9 cellular contexts compared by ENCODE assay signal in the genomic region with DNA sequence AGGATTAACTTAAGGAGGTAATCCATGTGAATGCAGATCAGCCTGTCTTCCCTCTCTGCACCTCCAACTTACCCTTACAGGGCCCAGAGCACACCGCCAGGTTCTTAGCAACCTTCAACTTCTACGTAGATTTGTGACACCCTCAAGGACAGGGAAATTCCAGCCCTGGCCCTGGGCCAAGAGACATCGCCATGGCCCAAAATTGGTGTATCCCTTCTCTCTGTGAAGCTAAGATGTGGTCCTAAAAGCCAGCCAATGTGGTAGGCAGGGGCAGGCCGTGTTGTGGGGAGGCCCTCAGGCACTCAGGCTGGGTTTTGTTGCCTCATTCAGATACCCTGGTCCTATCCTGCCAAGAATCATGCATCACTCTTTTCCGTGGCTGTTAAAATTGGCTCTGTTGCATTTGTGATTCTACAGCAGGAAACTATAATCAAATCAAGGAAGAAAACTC.
DNase-seq lines count a peak whose midpoint lies in the region; ATAC-seq and TF ChIP-seq lines count a peak whose summit lies in the region.
"Had no signal": no experiment of that assay in that cellular context is flagged by ENCODE, and none has a peak within 500 bp of the region (broad histone marks: within the 10 kb centered on the region; RNA-seq: fewer than 3 reads in every experiment).

No MANE protein-coding gene starts in this region.

- H3K27me3 Mint-ChIP-seq in activated naive CD4-positive, alpha-beta T cell treated with anti-CD3 and anti-CD28 coated beads, Interleukin-2, amount 50 U/mL, for 24 hours, result no peaks in the 10 kb centered on the region
- peaks cover 0 to 4% of the 10 kb centered on the region in 2 donors for H3K27me3 Mint-ChIP-seq in stimulated activated naive B cell treated with anti-CD40 and anti-IgM and Interleukin-4, amounts not matched to agents 10 μg/mL and 1 μg/mL and 100 μg/mL, for 72 hours

- CTCF ChIA-PET in HEK293T (lab: Yijun Ruan, JAX), result no interaction called here

- peak overlapping the region; percentile 44 for H3K27ac Mint-ChIP-seq in activated naive CD4-positive, alpha-beta T cell treated with anti-CD3 and anti-CD28 coated beads, Interleukin-2, amount 50 U/mL, for 24 hours
- no peak overlapping the region for H3K27ac Mint-ChIP-seq in stimulated activated naive B cell treated with anti-CD40 and anti-IgM and Interleukin-4, amounts not matched to agents 10 μg/mL and 1 μg/mL and 100 μg/mL, for 72 hours

- no peak for ATAC-seq in stimulated activated naive B cell treated with anti-CD40 and anti-IgM and Interleukin-4, amounts not matched to agents 10 μg/mL and 1 μg/mL and 100 μg/mL, for 72 hours (replicated peaks)

- peak; percentile 24 for DNase-seq in Ammon's horn (ENCODE audit: low spot score)
- DNase-seq in M059J (ENCODE audit: low read depth), result peak; percentile 51
- peak; percentile 11 for DNase-seq in kidney tubule cell (ENCODE audit: low spot score)
- DNase-seq in HEK293T (ENCODE audit: extremely low spot score), result no peak
- DNase-seq in occipital lobe (lab: John Stamatoyannopoulos, UW), result no peak
- DNase-seq in amniotic stem cell (lab: John Stamatoyannopoulos, UW), result no peak
- no peak for DNase-seq in stimulated activated naive B cell treated with anti-CD40 and anti-IgM and Interleukin-4, amounts not matched to agents 10 μg/mL and 1 μg/mL and 100 μg/mL, for 72 hours
- DNase-seq: psoas muscle had no signal

- H3K4me1 Mint-ChIP-seq in activated naive CD4-positive, alpha-beta T cell treated with anti-CD3 and anti-CD28 coated beads, Interleukin-2, amount 50 U/mL, for 24 hours, result peaks cover 44% of the 10 kb centered on the region
- peaks cover 7% of the 10 kb centered on the region in 2 donors for H3K4me1 Mint-ChIP-seq in stimulated activated naive B cell treated with anti-CD40 and anti-IgM and Interleukin-4, amounts not matched to agents 10 μg/mL and 1 μg/mL and 100 μg/mL, for 72 hours

- H3K36me3 Mint-ChIP-seq in activated naive CD4-positive, alpha-beta T cell treated with anti-CD3 and anti-CD28 coated beads, Interleukin-2, amount 50 U/mL, for 24 hours, result no peaks in the 10 kb centered on the region
- no peaks in the 10 kb centered on the region for H3K36me3 Mint-ChIP-seq in stimulated activated naive B cell treated with anti-CD40 and anti-IgM and Interleukin-4, amounts not matched to agents 10 μg/mL and 1 μg/mL and 100 μg/mL, for 72 hours

- no peaks in the 10 kb centered on the region for H3K9me3 Mint-ChIP-seq in activated naive CD4-positive, alpha-beta T cell treated with anti-CD3 and anti-CD28 coated beads, Interleukin-2, amount 50 U/mL, for 24 hours
- no peaks in the 10 kb centered on the region for H3K9me3 Mint-ChIP-seq in stimulated activated naive B cell treated with anti-CD40 and anti-IgM and Interleukin-4, amounts not matched to agents 10 μg/mL and 1 μg/mL and 100 μg/mL, for 72 hours

- POLR2A ChIA-PET in HEK293T (lab: Yijun Ruan, JAX), result no interaction called here

- H3K4me3 Mint-ChIP-seq in activated naive CD4-positive, alpha-beta T cell treated with anti-CD3 and anti-CD28 coated beads, Interleukin-2, amount 50 U/mL, for 24 hours, result no peak overlapping the region
- H3K4me3 Mint-ChIP-seq in stimulated activated naive B cell treated with anti-CD40 and anti-IgM and Interleukin-4, amounts not matched to agents 10 μg/mL and 1 μg/mL and 100 μg/mL, for 72 hours, result no peak overlapping the region

TF ChIP-seq in HEK293T, 16 proteins besides CTCF, POLR2A, EP300 and RAD21:
- TF ChIP-seq L3MBTL2 (conservative IDR thresholded peaks at IDR 0.05) (no peak), ARNT (IDR thresholded peaks at IDR 0.05) (no peak), LEF1 (IDR thresholded peaks at IDR 0.05; ENCODE audit: borderline replicate concordance) (no peak), NFRKB (IDR thresholded peaks at IDR 0.05) (no peak), ZNF384 (IDR thresholded peaks at IDR 0.05) (no peak), CTBP1 (IDR thresholded peaks at IDR 0.05; ENCODE audit: borderline replicate concordance) (no peak), TARDBP (IDR thresholded peaks at IDR 0.05) (no peak), SUZ12 (IDR thresholded peaks at IDR 0.05) (no peak), ELF4 (IDR thresholded peaks at IDR 0.05) (no peak)
- TF ChIP-seq, protein P1, sequence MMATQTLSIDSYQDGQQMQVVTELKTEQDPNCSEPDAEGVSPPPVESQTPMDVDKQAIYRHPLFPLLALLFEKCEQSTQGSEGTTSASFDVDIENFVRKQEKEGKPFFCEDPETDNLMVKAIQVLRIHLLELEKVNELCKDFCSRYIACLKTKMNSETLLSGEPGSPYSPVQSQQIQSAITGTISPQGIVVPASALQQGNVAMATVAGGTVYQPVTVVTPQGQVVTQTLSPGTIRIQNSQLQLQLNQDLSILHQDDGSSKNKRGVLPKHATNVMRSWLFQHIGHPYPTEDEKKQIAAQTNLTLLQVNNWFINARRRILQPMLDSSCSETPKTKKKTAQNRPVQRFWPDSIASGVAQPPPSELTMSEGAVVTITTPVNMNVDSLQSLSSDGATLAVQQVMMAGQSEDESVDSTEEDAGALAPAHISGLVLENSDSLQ (IDR thresholded peaks at IDR 0.05), result no peak

Comparison
In these comparisons a context has a peak if more than half of its experiments do, and no peak if none do; other contexts are left out.
1. DNase-seq: peak in Ammon's horn (single experiment), M059J (single experiment) and kidney tubule cell (single experiment); none in HEK293T (single experiment), occipital lobe (single experiment), amniotic stem cell (single experiment) and stimulated activated naive B cell treated with anti-CD40 and anti-IgM and Interleukin-4, amounts not matched to agents 10 μg/mL and 1 μg/mL and 100 μg/mL, for 72 hours (single experiment).